Comparison of ENCODE assay signal across 8 cellular contexts in the genomic region with DNA sequence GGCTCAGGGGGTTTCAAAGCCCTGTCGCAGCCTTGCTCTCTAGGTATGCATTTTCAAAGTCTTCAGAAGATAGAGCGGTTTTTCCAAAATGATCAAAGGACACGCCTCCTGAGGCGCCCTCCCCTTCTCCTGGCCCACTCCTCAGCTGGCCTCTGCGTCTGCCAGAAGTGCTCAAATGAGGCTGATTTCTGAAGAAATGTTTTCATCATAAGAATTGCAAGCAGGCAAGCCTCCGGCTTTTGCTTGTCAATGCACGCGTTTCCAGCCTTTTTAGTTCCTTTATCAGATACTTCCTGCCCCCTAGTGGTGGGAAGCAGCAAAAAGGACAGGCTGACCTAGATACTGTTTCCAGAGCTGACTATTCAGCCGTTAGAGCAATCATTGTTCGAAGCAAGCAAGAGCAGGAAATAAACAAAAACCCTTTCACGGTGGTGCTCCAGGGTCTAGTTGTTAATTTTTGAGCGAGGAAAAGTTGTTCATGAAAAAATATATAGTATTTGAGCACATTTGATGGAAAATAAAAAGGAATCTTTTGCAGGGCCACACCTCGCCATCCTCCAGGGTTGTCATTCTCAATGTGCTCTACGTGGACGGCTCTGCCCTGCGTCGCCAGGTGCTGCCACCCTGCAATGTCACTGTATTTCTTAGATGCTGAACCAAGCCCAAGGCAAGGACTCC.
A peak's percentile ranks its signal among the peaks of the same experiment; 100 is the strongest.
DNase-seq lines count a peak whose midpoint lies in the region; ATAC-seq and TF ChIP-seq lines count a peak whose summit lies in the region.

No MANE protein-coding gene starts in this region.

- peak overlapping the region; percentile 97 for H2AFZ ChIP-seq in SU-DHL-6 (ENCODE audit: low read depth, low read length, severe bottlenecking)

- peak; percentile 85 for TF ChIP-seq CTCF in GM12872 (IDR thresholded peaks at IDR 0.05; ENCODE audit: insufficient read depth, low read depth, low read length)
- peak; percentile 81 for TF ChIP-seq CTCF in SU-DHL-6 (IDR thresholded peaks at IDR 0.05; ENCODE audit: insufficient read depth, low read length, poor library complexity, severe bottlenecking)
- TF ChIP-seq CTCF in progenitor cell of endocrine pancreas (IDR thresholded peaks at IDR 0.05; ENCODE audit: unreplicated experiment) = peak; percentile 85

- H3K79me2 ChIP-seq in SU-DHL-6 (ENCODE audit: insufficient read depth, low read length) = no peaks in the 10 kb centered on the region

- H3K27me3 ChIP-seq in SU-DHL-6 (ENCODE audit: low read length) = no peaks in the 10 kb centered on the region

- H3K4me3 Mint-ChIP-seq in progenitor cell of endocrine pancreas (ENCODE audit: low read depth) = peak overlapping the region; percentile 10

- peak; percentile 57 for DNase-seq in NCI-H128 (lab: John Stamatoyannopoulos, UW; ENCODE audit: unreplicated experiment)
- peak; percentile 61 for DNase-seq in activated naive CD8-positive, alpha-beta T cell treated with anti-CD3 and anti-CD28 coated beads, Interleukin-2, amount 50 U/mL, for 16 hours (ENCODE audit: low read depth, low spot score)
- DNase-seq in Right ventricle myocardium superior = peak; percentile 70
- peak; percentile 41 for DNase-seq in progenitor cell of endocrine pancreas (ENCODE audit: low spot score, unreplicated experiment)
- peak; percentile 89 for DNase-seq in ureter (ENCODE audit: low spot score)

- no peaks in the 10 kb centered on the region for H3F3A ChIP-seq in SU-DHL-6 (ENCODE audit: insufficient read depth)

- intact Hi-C loops in Right ventricle myocardium superior (cut with DNase I) = no loop called here

- no peak overlapping the region for H3K27ac Mint-ChIP-seq in progenitor cell of endocrine pancreas

- H4K20me1 ChIP-seq in SU-DHL-6 (ENCODE audit: low read depth, low read length) = no peaks in the 10 kb centered on the region

- peaks cover 6% of the 10 kb centered on the region for H3K9me3 Mint-ChIP-seq in progenitor cell of endocrine pancreas (ENCODE audit: low read depth)

- no peaks in the 10 kb centered on the region for H3K9me3 ChIP-seq in SU-DHL-6 (ENCODE audit: insufficient read depth, low read length)

- H3K36me3 Mint-ChIP-seq in progenitor cell of endocrine pancreas (ENCODE audit: insufficient read depth) = peaks cover 3% of the 10 kb centered on the region

- peak overlapping the region; percentile 36; the same call in 1 of the 2 replicates for H3K9ac ChIP-seq in SU-DHL-6 (ENCODE audit: low read length)

- H3K9me2 ChIP-seq in SU-DHL-6 (replicated peaks; ENCODE audit: insufficient read depth, low read length) = no peaks in the 10 kb centered on the region

- no peak overlapping the region for H3K4me3 ChIP-seq in SU-DHL-6 (ENCODE audit: insufficient read depth, low read length, poor library complexity, severe bottlenecking)

- H3K4me2 ChIP-seq in SU-DHL-6 (ENCODE audit: low read depth, low read length, poor library complexity, severe bottlenecking) = peak overlapping the region; percentile 55

- H3K4me1 Mint-ChIP-seq in progenitor cell of endocrine pancreas (ENCODE audit: low read depth) = peaks cover 10% of the 10 kb centered on the region

- H3K27me3 Mint-ChIP-seq in progenitor cell of endocrine pancreas = no peaks in the 10 kb centered on the region

- ATAC-seq in HG02678 (IDR thresholded peaks at IDR 0.05; ENCODE audit: unreplicated experiment) (peak; percentile 97), Right ventricle myocardium superior (ENCODE audit: poor library complexity) (peak; percentile 92)

- H3K27ac ChIP-seq in SU-DHL-6 (ENCODE audit: low read depth, low read length) = no peak overlapping the region

- no peaks in the 10 kb centered on the region for H3K36me3 ChIP-seq in SU-DHL-6 (ENCODE audit: low read length)
